In the genomic region with DNA sequence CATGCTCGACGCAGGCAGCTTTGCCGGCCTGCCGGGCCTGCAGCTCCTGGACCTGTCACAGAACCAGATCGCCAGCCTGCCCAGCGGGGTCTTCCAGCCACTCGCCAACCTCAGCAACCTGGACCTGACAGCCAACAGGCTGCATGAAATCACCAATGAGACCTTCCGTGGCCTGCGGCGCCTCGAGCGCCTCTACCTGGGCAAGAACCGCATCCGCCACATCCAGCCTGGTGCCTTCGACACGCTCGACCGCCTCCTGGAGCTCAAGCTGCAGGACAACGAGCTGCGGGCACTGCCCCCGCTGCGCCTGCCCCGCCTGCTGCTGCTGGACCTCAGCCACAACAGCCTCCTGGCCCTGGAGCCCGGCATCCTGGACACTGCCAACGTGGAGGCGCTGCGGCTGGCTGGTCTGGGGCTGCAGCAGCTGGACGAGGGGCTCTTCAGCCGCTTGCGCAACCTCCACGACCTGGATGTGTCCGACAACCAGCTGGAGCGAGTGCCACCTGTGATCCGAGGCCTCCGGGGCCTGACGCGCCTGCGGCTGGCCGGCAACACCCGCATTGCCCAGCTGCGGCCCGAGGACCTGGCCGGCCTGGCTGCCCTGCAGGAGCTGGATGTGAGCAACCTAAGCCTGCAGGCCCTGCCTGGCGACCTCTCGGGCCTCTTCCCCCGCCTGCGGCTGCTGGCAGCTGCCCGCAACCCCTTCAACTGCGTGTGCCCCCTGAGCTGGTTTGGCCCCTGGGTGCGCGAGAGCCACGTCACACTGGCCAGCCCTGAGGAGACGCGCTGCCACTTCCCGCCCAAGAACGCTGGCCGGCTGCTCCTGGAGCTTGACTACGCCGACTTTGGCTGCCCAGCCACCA, we compare ENCODE assay signal across 23 cellular contexts. TPM values are rescaled to one million over a fixed set of nuclear protein-coding genes. Genes with fewer than 3 reads are reported as not detected.
DNase-seq lines count a peak whose midpoint lies in the region; ATAC-seq and TF ChIP-seq lines count a peak whose summit lies in the region.
"Had no signal": no experiment of that assay in that cellular context is flagged by ENCODE, and none has a peak within 500 bp of the region (broad histone marks: within the 10 kb centered on the region; RNA-seq: fewer than 3 reads in every experiment).

No MANE protein-coding gene starts in this region.

- H3K27ac Mint-ChIP-seq in glutamatergic neuron (ENCODE audit: unreplicated experiment) = no peak overlapping the region
- H3K27ac Mint-ChIP-seq: activated CD8-positive, alpha-beta T cell treated with anti-CD3 and anti-CD28 coated beads, Interleukin-2, amount 10 ng/mL, durations not matched to agents 7 days and 5 days; activated naive CD8-positive, alpha-beta T cell treated with anti-CD3 and anti-CD28 coated beads for 36 hours; activated T-helper 17 cell treated with anti-CD3 and anti-CD28 coated beads, Interleukin-2, amount 50 U/mL, for 72 hours had no signal

- peaks cover 4% of the 10 kb centered on the region for H3K9me3 Mint-ChIP-seq in glutamatergic neuron (ENCODE audit: unreplicated experiment)
- H3K9me3 Mint-ChIP-seq: activated naive CD8-positive, alpha-beta T cell treated with anti-CD3 and anti-CD28 coated beads for 36 hours; activated T-helper 17 cell treated with anti-CD3 and anti-CD28 coated beads, Interleukin-2, amount 50 U/mL, for 72 hours had no signal

- DNase-seq in Ammon's horn (ENCODE audit: low spot score) = peak; percentile 77
- peak; percentile 69 for DNase-seq in SHP77 treated with DMSO at 0.1 percent for 48 hours (lab: John Stamatoyannopoulos, UW)
- peak; percentile 9 for DNase-seq in glutamatergic neuron
- DNase-seq in nucleus accumbens (lab: John Stamatoyannopoulos, UW) = peak in 37 of 56 donors; percentile 7 to 67 (median 36)
- DNase-seq in ACHN = no peak
- DNase-seq in DMS79 (lab: John Stamatoyannopoulos, UW) = no peak
- no peak for DNase-seq in GM10248 (ENCODE audit: extremely low spot score)
- DNase-seq: activated CD8-positive, alpha-beta T cell treated with anti-CD3 and anti-CD28 coated beads, Interleukin-2, amount 10 ng/mL, durations not matched to agents 7 days and 5 days; activated naive CD8-positive, alpha-beta T cell treated with anti-CD3 and anti-CD28 coated beads for 36 hours; brain microvascular endothelial cell; CD4-positive, CD25-positive, alpha-beta regulatory T cell; dermis blood vessel endothelial cell; DND-41; KBM-7; NCI-H1694 treated with DMSO at 0.1 percent for 48 hours; NCI-H345; Peyer's patch; small intestine; stimulated activated CD4-positive, alpha-beta T cell treated with anti-CD3 and anti-CD28 coated beads, Interleukin-4, amount 100 ng/mL, for 24 hours had no signal

- peaks cover 7% of the 10 kb centered on the region for H3K4me1 Mint-ChIP-seq in glutamatergic neuron (ENCODE audit: low read depth, unreplicated experiment)
- H3K4me1 Mint-ChIP-seq: activated naive CD8-positive, alpha-beta T cell treated with anti-CD3 and anti-CD28 coated beads for 36 hours; activated T-helper 17 cell treated with anti-CD3 and anti-CD28 coated beads, Interleukin-2, amount 50 U/mL, for 72 hours had no signal

- CTCF ChIA-PET in GM10248 (lab: Yijun Ruan, JAX) = interaction anchor here (1.4 to 2.3 kb wide), 2 partner anchors 22 kb away, joined by 4 to 8 read pairs; no protein-coding TSS in a partner anchor

- TF ChIP-seq CTCF in glutamatergic neuron (IDR thresholded peaks at IDR 0.05; ENCODE audit: partially characterized antibody, unreplicated experiment) (no peak), GM10248 (IDR thresholded peaks at IDR 0.05; ENCODE audit: control extremely low read depth, extremely low read depth, low read depth, missing control alignments) (no peak)

- POLR2A ChIA-PET in GM10248 (lab: Yijun Ruan, JAX) = no interaction called here

- H3K36me3 Mint-ChIP-seq in glutamatergic neuron (ENCODE audit: unreplicated experiment) = no peaks in the 10 kb centered on the region
- H3K36me3 Mint-ChIP-seq: activated naive CD8-positive, alpha-beta T cell treated with anti-CD3 and anti-CD28 coated beads for 36 hours; CD4-positive, CD25-positive, alpha-beta regulatory T cell had no signal

- peaks cover 14% of the 10 kb centered on the region for H3K27me3 Mint-ChIP-seq in glutamatergic neuron (ENCODE audit: unreplicated experiment)
- H3K27me3 Mint-ChIP-seq: activated naive CD8-positive, alpha-beta T cell treated with anti-CD3 and anti-CD28 coated beads for 36 hours; activated T-helper 17 cell treated with anti-CD3 and anti-CD28 coated beads, Interleukin-2, amount 50 U/mL, for 72 hours; CD4-positive, CD25-positive, alpha-beta regulatory T cell had no signal

- no peak overlapping the region for H3K4me3 Mint-ChIP-seq in glutamatergic neuron (ENCODE audit: unreplicated experiment)
- H3K4me3 Mint-ChIP-seq: activated CD8-positive, alpha-beta T cell treated with anti-CD3 and anti-CD28 coated beads, Interleukin-2, amount 10 ng/mL, durations not matched to agents 7 days and 5 days; activated naive CD8-positive, alpha-beta T cell treated with anti-CD3 and anti-CD28 coated beads for 36 hours; activated T-helper 17 cell treated with anti-CD3 and anti-CD28 coated beads, Interleukin-2, amount 50 U/mL, for 72 hours had no signal

- in situ Hi-C loops in ACHN (cut with HindIII; ENCODE audit: low pct_ligation_motif_present, low pct_unique_long_range_greater_than_20kb, low sequenced_read_pairs) = no loop called here

- ATAC-seq in GM21825 (IDR thresholded peaks at IDR 0.05; ENCODE audit: unreplicated experiment) = no peak
- ATAC-seq: activated CD4-positive, CD25-positive, alpha-beta regulatory T cell treated with anti-CD3 and anti-CD28 coated beads, Interleukin-2, amount 50 U/mL, for 24 hours; activated CD8-positive, alpha-beta T cell treated with anti-CD3 and anti-CD28 coated beads, Interleukin-2, amount 10 ng/mL, durations not matched to agents 7 days and 5 days; activated T-helper 17 cell treated with anti-CD3 and anti-CD28 coated beads, Interleukin-2, amount 50 U/mL, for 72 hours; SK-N-SH treated with all-trans-retinoic acid at 6 μM for 48 hours had no signal

RNA-seq across cellular contexts. Expression of a gene that starts 9.7 kb away (rescaled TPM):
- 4.1 TPM for total RNA-seq in glutamatergic neuron (ENCODE audit: unreplicated experiment)
- total RNA-seq: activated CD8-positive, alpha-beta T cell treated with anti-CD3 and anti-CD28 coated beads, Interleukin-2, amount 10 ng/mL, durations not matched to agents 7 days and 5 days had no signal

RNA-seq across cellular contexts. Expression of a gene that starts 30.2 kb away (rescaled TPM):
- total RNA-seq in glutamatergic neuron (ENCODE audit: unreplicated experiment) = 33.1 TPM

RNA-seq across cellular contexts. Expression of a gene that starts 35.1 kb away (rescaled TPM):
- 200 TPM for total RNA-seq in glutamatergic neuron (ENCODE audit: unreplicated experiment)

RNA-seq across cellular contexts. Expression of a gene that starts 44.4 kb away (rescaled TPM):
- 32.6 TPM for total RNA-seq in glutamatergic neuron (ENCODE audit: unreplicated experiment)

Comparison
In these comparisons a context has a peak if more than half of its experiments do, and no peak if none do; other contexts are left out.
1. DNase-seq: peak in Ammon's horn (single experiment), SHP77 treated with DMSO at 0.1 percent for 48 hours (single experiment), glutamatergic neuron (single experiment) and nucleus accumbens (37 of 56); none in ACHN (single experiment), DMS79 (single experiment) and GM10248 (single experiment).